In the genomic region with DNA sequence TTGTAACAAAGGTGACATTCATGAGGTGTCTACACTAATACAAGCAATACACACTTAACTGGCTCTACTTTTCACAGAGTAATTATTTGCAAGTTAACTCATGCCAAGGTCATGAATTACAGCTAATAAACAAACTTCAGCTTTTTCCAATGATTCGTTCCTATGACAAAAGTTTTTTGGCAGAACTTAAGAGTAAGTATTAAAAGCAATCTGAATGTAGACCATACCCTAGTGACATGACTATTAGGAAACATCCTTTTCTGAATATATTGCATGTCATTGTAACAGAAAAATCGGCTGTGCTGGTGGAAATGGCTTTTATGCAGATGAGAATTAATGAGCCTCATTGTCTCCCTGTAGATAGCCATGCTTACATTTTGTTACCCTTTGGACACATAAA, we compare ENCODE assay signal across 19 cellular contexts.
A peak's percentile ranks its signal among the peaks of the same experiment; 100 is the strongest.
DNase-seq lines count a peak whose midpoint lies in the region; ATAC-seq and TF ChIP-seq lines count a peak whose summit lies in the region.
"Had no signal": no experiment of that assay in that cellular context is flagged by ENCODE, and none has a peak within 500 bp of the region (broad histone marks: within the 10 kb centered on the region; RNA-seq: fewer than 3 reads in every experiment).

No MANE protein-coding gene starts in this region.

- POLR2A ChIA-PET in PC-3 (lab: Charles Lee; ENCODE audit: unreplicated experiment) = no interaction called here

- H3K4me2 ChIP-seq in PC-3 (ENCODE audit: low read length) = peak overlapping the region; percentile 63

- 29% methylated on average over 2 of the region's 2 CpGs for WGBS in right cardiac atrium

- TF ChIP-seq CTCF in PC-3 (conservative IDR thresholded peaks at IDR 0.05; ENCODE audit: low read depth, low read length) (no peak), fibroblast of pulmonary artery (IDR thresholded peaks at IDR 0.05; ENCODE audit: low read length, missing control alignments) (no peak)

- H3K9me2 ChIP-seq in PC-3 (replicated peaks; ENCODE audit: low read length) = no peaks in the 10 kb centered on the region

- H3K36me3 ChIP-seq in PC-3 (ENCODE audit: low read depth, low read length) (no peaks in the 10 kb centered on the region), subcutaneous abdominal adipose tissue (ENCODE audit: control insufficient read depth in 5 of 5, insufficient read depth in 5 of 5, low read length in 5 of 5) (no peaks in the 10 kb centered on the region)

- H3K27ac ChIP-seq in right cardiac atrium (ENCODE audit: low read length) (no peak overlapping the region), PC-3 (ENCODE audit: low read length) (peak overlapping the region; percentile 42), subcutaneous abdominal adipose tissue (ENCODE audit: low read depth, low read length) (peak overlapping the region; percentile 8)
- H3K27ac ChIP-seq: PC-9 had no signal

- DNase-seq in left ventricle myocardium superior = no peak
- no peak for DNase-seq in right cardiac atrium
- DNase-seq in PC-3 = peak; percentile 46
- DNase-seq in fibroblast of pulmonary artery (ENCODE audit: low read depth) = peak; percentile 24
- DNase-seq in NCI-H2196 treated with DMSO at 0.1 percent for 48 hours (lab: John Stamatoyannopoulos, UW; ENCODE audit: unreplicated experiment) = no peak
- DNase-seq: Calu3; CD4-positive, CD25-positive, alpha-beta regulatory T cell; DMS79; GDM1; NCI-H1048; NCI-H146; NCI-H2081 treated with DMSO at 0.1 percent for 48 hours; SHP77 treated with DMSO at 0.1 percent for 48 hours had no signal

- no peaks in the 10 kb centered on the region for H4K20me1 ChIP-seq in PC-3 (ENCODE audit: low read length)

- H3K9me3 ChIP-seq in right cardiac atrium (ENCODE audit: control insufficient read depth, low read length) (no peaks in the 10 kb centered on the region), PC-3 (ENCODE audit: low read length) (no peaks in the 10 kb centered on the region), subcutaneous abdominal adipose tissue (ENCODE audit: control insufficient read depth in 5 of 5, low read length in 5 of 5) (no peaks in the 10 kb centered on the region)

- H3K79me2 ChIP-seq in PC-3 (ENCODE audit: low read length) = no peaks in the 10 kb centered on the region

- no peak overlapping the region for H3K9ac ChIP-seq in PC-3 (ENCODE audit: low read length)
- H3K9ac ChIP-seq in subcutaneous abdominal adipose tissue (ENCODE audit: low read length in 5 of 5) = no peak overlapping the region

- CTCF ChIA-PET in PC-3 (lab: Charles Lee) = interaction anchor here (0.6 kb wide), 1 partner anchor 81 kb away, joined by 3 read pairs; no protein-coding TSS in a partner anchor

- peaks cover 3% of the 10 kb centered on the region for H3F3A ChIP-seq in PC-3 (ENCODE audit: low read length, unreplicated experiment)

- peaks cover 7% of the 10 kb centered on the region for H3K4me1 ChIP-seq in right cardiac atrium (ENCODE audit: control insufficient read depth, insufficient read depth, low read length)
- peaks cover 40% of the 10 kb centered on the region for H3K4me1 ChIP-seq in PC-3 (ENCODE audit: insufficient read depth, low read length)
- peaks cover 2 to 36% (median 33%) of the 10 kb centered on the region in 5 donors for H3K4me1 ChIP-seq in subcutaneous abdominal adipose tissue (ENCODE audit: control insufficient read depth in 5 of 5, insufficient read depth in 5 of 5, low read length in 5 of 5)

- ATAC-seq in left ventricle myocardium superior (peak; percentile 7), right cardiac atrium (no peak), PC-3 (peak; percentile 37), GM21423 (IDR thresholded peaks at IDR 0.05; ENCODE audit: unreplicated experiment) (no peak), HG03342 (IDR thresholded peaks at IDR 0.05; ENCODE audit: unreplicated experiment) (no peak)
- ATAC-seq: HCT116, K562 had no signal

- H3K4me3 ChIP-seq in right cardiac atrium (ENCODE audit: low read length) (no peak overlapping the region), PC-3 (ENCODE audit: low read length) (no peak overlapping the region), fibroblast of pulmonary artery (replicated peaks; ENCODE audit: low read depth, low read length) (no peak overlapping the region), subcutaneous abdominal adipose tissue (ENCODE audit: low read depth in 1 of 5, low read length in 5 of 5) (no peak overlapping the region)
- H3K4me3 ChIP-seq: K562, PC-9 had no signal

- intact Hi-C loops in left ventricle myocardium superior (cut with micrococcal nuclease) (no loop called here), right cardiac atrium (cut with DNase I) (no loop called here), PC-3 (cut with micrococcal nuclease) (no loop called here)

- no TSS peak for BruUV-seq in PC-3 (replicated peaks; lab: Mats Ljungman, UMichigan)

- H3K27me3 ChIP-seq in right cardiac atrium (ENCODE audit: control insufficient read depth, insufficient read depth) (no peaks in the 10 kb centered on the region), PC-3 (ENCODE audit: low read length) (no peaks in the 10 kb centered on the region), subcutaneous abdominal adipose tissue (ENCODE audit: control insufficient read depth in 5 of 5, insufficient read depth in 4 of 5, low read length in 5 of 5) (no peaks in the 10 kb centered on the region)

- H2AFZ ChIP-seq in PC-3 (ENCODE audit: low read length) = no peak overlapping the region
- H2AFZ ChIP-seq: PC-9 had no signal

Comparison
In these comparisons a context has a peak if more than half of its experiments do, and no peak if none do; other contexts are left out.
1. ATAC-seq: peak in left ventricle myocardium superior (single experiment) and PC-3 (single experiment); none in right cardiac atrium (0 of 2), GM21423 (single experiment) and HG03342 (single experiment).
2. DNase-seq: peak in PC-3 (single experiment) and fibroblast of pulmonary artery (single experiment); none in left ventricle myocardium superior (single experiment), right cardiac atrium (0 of 3) and NCI-H2196 treated with DMSO at 0.1 percent for 48 hours (single experiment).